Comparison of ENCODE assay signal across 9 cellular contexts in genomic region chr12:122523280-122523679, GRCh38. TPM values are rescaled to one million over a fixed set of nuclear protein-coding genes. Genes with fewer than 3 reads are reported as not detected.
A peak's percentile ranks its signal among the peaks of the same experiment; 100 is the strongest.
DNase-seq lines count a peak whose midpoint lies in the region; ATAC-seq and TF ChIP-seq lines count a peak whose summit lies in the region.
"Had no signal": no experiment of that assay in that cellular context is flagged by ENCODE, and none has a peak within 500 bp of the region (broad histone marks: within the 10 kb centered on the region; RNA-seq: fewer than 3 reads in every experiment).

No MANE protein-coding gene starts in this region.

- peaks cover 0 to 45% (median 0%) of the 10 kb centered on the region in 3 donors for H3K36me3 ChIP-seq in Peyer's patch
- H3K36me3 ChIP-seq in esophagus muscularis mucosa: peaks cover 38 to 51% (median 40%) of the 10 kb centered on the region in 4 donors
- H3K36me3 ChIP-seq in skeletal muscle satellite cell (ENCODE audit: insufficient read depth, low read length): peaks cover 64% of the 10 kb centered on the region

- H3K4me1 ChIP-seq in Peyer's patch (peaks cover 0 to 45% (median 11%) of the 10 kb centered on the region in 4 donors), esophagus muscularis mucosa (peaks cover 43 to 57% (median 54%) of the 10 kb centered on the region in 4 donors), skeletal muscle satellite cell (ENCODE audit: control insufficient read depth, insufficient read depth, low read length) (peaks cover 39% of the 10 kb centered on the region)

- TF ChIP-seq EP300 in esophagus muscularis mucosa (IDR thresholded peaks at IDR 0.05): no peak

- H3K27me3 Mint-ChIP-seq in T-helper 2 cell treated with Interferon-gamma antibody and Interleukin-4, amounts not matched to agents 5 μg/mL and 100 μg/mL, for 36 hours (ENCODE audit: low read depth): no peaks in the 10 kb centered on the region

- ATAC-seq in GM18907 (IDR thresholded peaks at IDR 0.05; ENCODE audit: unreplicated experiment) (no peak), GM21825 (IDR thresholded peaks at IDR 0.05; ENCODE audit: unreplicated experiment) (no peak)
- ATAC-seq: HCT116 had no signal

- WGBS in esophagus muscularis mucosa: 48% methylated on average over 8 of the region's 8 CpGs

- H3K4me3 ChIP-seq in Peyer's patch (peak overlapping the region in 3 of 4 donors; percentile 0 to 55 (median 19)), esophagus muscularis mucosa (peak overlapping the region; percentile 2 to 87 (median 75)), skeletal muscle satellite cell (ENCODE audit: low read length) (peak overlapping the region; percentile 76)

- peaks cover 39% of the 10 kb centered on the region for H3K4me1 Mint-ChIP-seq in T-helper 2 cell treated with Interferon-gamma antibody and Interleukin-4, amounts not matched to agents 5 μg/mL and 100 μg/mL, for 36 hours (ENCODE audit: low read depth)

- no peak overlapping the region for H3K27ac ChIP-seq in Peyer's patch
- peak overlapping the region in 3 of 4 donors; percentile 74 to 78 (median 75) for H3K27ac ChIP-seq in esophagus muscularis mucosa (replicated peaks in 1 of 4)

- peak overlapping the region; percentile 97 for H3K4me3 Mint-ChIP-seq in T-helper 2 cell treated with Interferon-gamma antibody and Interleukin-4, amounts not matched to agents 5 μg/mL and 100 μg/mL, for 36 hours

- TF ChIP-seq CTCF in Peyer's patch (IDR thresholded peaks at IDR 0.05) (no peak), esophagus muscularis mucosa (IDR thresholded peaks at IDR 0.05) (no peak)

- intact Hi-C loops in esophagus muscularis mucosa (cut with DNase I): loop anchor here (10.0 kb wide), 1 partner anchor 232 kb away; the partner anchor contains the start of gene DENR

- no peaks in the 10 kb centered on the region for H3K9me3 Mint-ChIP-seq in T-helper 2 cell treated with Interferon-gamma antibody and Interleukin-4, amounts not matched to agents 5 μg/mL and 100 μg/mL, for 36 hours

- H3K27me3 ChIP-seq in Peyer's patch: no peaks in the 10 kb centered on the region
- no peaks in the 10 kb centered on the region for H3K27me3 ChIP-seq in esophagus muscularis mucosa
- no peaks in the 10 kb centered on the region for H3K27me3 ChIP-seq in skeletal muscle satellite cell (ENCODE audit: control insufficient read depth, insufficient read depth, low read length)

- peak overlapping the region; percentile 98 for H3K9ac ChIP-seq in skeletal muscle satellite cell (ENCODE audit: low read depth, low read length)

- no peak for DNase-seq in T-helper 2 cell treated with Interferon-gamma antibody and Interleukin-4, amounts not matched to agents 5 μg/mL and 100 μg/mL, for 36 hours (ENCODE audit: low spot score)
- no peak for DNase-seq in T-helper 2 cell
- DNase-seq in Peyer's patch: no peak
- no peak for DNase-seq in esophagus muscularis mucosa (ENCODE audit: extremely low spot score)
- DNase-seq in activated CD4-positive, CD25-positive, alpha-beta regulatory T cell treated with anti-CD3 and anti-CD28 coated beads, Interleukin-2, amount 50 U/mL, for 72 hours: no peak

- peak overlapping the region; percentile 80 for H3K4me2 ChIP-seq in skeletal muscle satellite cell (ENCODE audit: low read length)

- H3K9me3 ChIP-seq in Peyer's patch: no peaks in the 10 kb centered on the region
- H3K9me3 ChIP-seq in esophagus muscularis mucosa: no peaks in the 10 kb centered on the region
- H3K9me3 ChIP-seq in skeletal muscle satellite cell (replicated peaks; ENCODE audit: low read length): no peaks in the 10 kb centered on the region

- no peak for TF ChIP-seq POLR2A in Peyer's patch (IDR thresholded peaks at IDR 0.05)
- no peak for TF ChIP-seq POLR2A in esophagus muscularis mucosa (IDR thresholded peaks at IDR 0.05; ENCODE audit: low read depth)

- peaks cover 61% of the 10 kb centered on the region for H3K36me3 Mint-ChIP-seq in T-helper 2 cell treated with Interferon-gamma antibody and Interleukin-4, amounts not matched to agents 5 μg/mL and 100 μg/mL, for 36 hours (ENCODE audit: low read depth)

- peak overlapping the region; percentile 9 for H3K27ac Mint-ChIP-seq in T-helper 2 cell treated with Interferon-gamma antibody and Interleukin-4, amounts not matched to agents 5 μg/mL and 100 μg/mL, for 36 hours

RNA-seq across cellular contexts. Expression of gene RSRC2, which starts 3.5 kb away (rescaled TPM):
- 100 to 1,000 TPM in 3 of 4 donors, 10 to 100 TPM in 1; 78.5 to 455 (median 112) TPM for total RNA-seq in Peyer's patch
- total RNA-seq in esophagus muscularis mucosa: 10 to 100 TPM; 46.5 to 68.9 (median 48.6) TPM
- 26.4 and 30.2 TPM in 2 replicates for total RNA-seq in skeletal muscle satellite cell (2012; rRNA removed)

RNA-seq across cellular contexts. Expression of gene KNTC1, which starts 3.8 kb away (rescaled TPM):
- total RNA-seq in Peyer's patch: 10 to 100 TPM; 21.3 to 80.0 (median 28.2) TPM
- total RNA-seq in esophagus muscularis mucosa: 10 to 100 TPM in 1 of 4 donors, 1 to 10 TPM in 3; 4.3 to 11.2 (median 6.3) TPM
- 25.6 and 29.7 TPM in 2 replicates for total RNA-seq in skeletal muscle satellite cell (2012; rRNA removed)

RNA-seq across cellular contexts. Expression of gene ZCCHC8, which starts 22.5 kb away (rescaled TPM):
- total RNA-seq in Peyer's patch (10 to 100 TPM; 20.5 to 59.4 (median 28.4) TPM), esophagus muscularis mucosa (10 to 100 TPM; 12.1 to 19.1 (median 14.1) TPM)
- 15.1 and 16.0 TPM in 2 replicates for total RNA-seq in skeletal muscle satellite cell (2012; rRNA removed)

Comparison
In these comparisons a context has a peak if more than half of its experiments do, and no peak if none do; other contexts are left out.
1. H3K27ac ChIP-seq: peak in esophagus muscularis mucosa (3 of 4); none in Peyer's patch (0 of 4).
2. H3K4me3 ChIP-seq: peak in every context shown above with its lines; median percentile 76 in skeletal muscle satellite cell; 75 in esophagus muscularis mucosa; 19 in Peyer's patch.